10 cellular contexts compared by ENCODE assay signal in genomic region chr22:45316796-45317526, GRCh38. TPM values are rescaled to one million over a fixed set of nuclear protein-coding genes. Genes with fewer than 3 reads are reported as not detected.
A peak's percentile ranks its signal among the peaks of the same experiment; 100 is the strongest.
DNase-seq lines count a peak whose midpoint lies in the region; ATAC-seq and TF ChIP-seq lines count a peak whose summit lies in the region.
"Had no signal": no experiment of that assay in that cellular context is flagged by ENCODE, and none has a peak within 500 bp of the region (broad histone marks: within the 10 kb centered on the region; RNA-seq: fewer than 3 reads in every experiment).

No MANE protein-coding gene starts in this region.

- H3K27ac Mint-ChIP-seq in activated CD8-positive, alpha-beta T cell treated with anti-CD3 and anti-CD28 coated beads for 36 hours = peak overlapping the region; percentile 97

- H3K27me3 ChIP-seq in HL-60 (ENCODE audit: insufficient read depth, poor library complexity, severe bottlenecking) (no peaks in the 10 kb centered on the region), right atrium auricular region (no peaks in the 10 kb centered on the region)

- H3K27ac ChIP-seq in HL-60 (replicated peaks) (peak overlapping the region; percentile 64), right atrium auricular region (peak overlapping the region; percentile 84), skin epidermis (peak overlapping the region in 17 of 21 experiments; percentile 15 to 87 (median 77))

- intact Hi-C loops in activated CD8-positive, alpha-beta T cell treated with anti-CD3 and anti-CD28 coated beads for 36 hours (cut with micrococcal nuclease) = no loop called here

- H3K9me3 Mint-ChIP-seq in activated CD8-positive, alpha-beta T cell treated with anti-CD3 and anti-CD28 coated beads for 36 hours = no peaks in the 10 kb centered on the region
- H3K9me3 Mint-ChIP-seq: neural crest cell had no signal

- DNase-seq in HL-60 (ENCODE audit: low read depth in 1 of 2, low spot score in 1 of 2) (peak in 1 of 2 experiments; percentile 42), right atrium auricular region (ENCODE audit: low spot score) (no peak), NCI-H345 treated with DMSO at 0.1 percent for 48 hours (lab: John Stamatoyannopoulos, UW; ENCODE audit: unreplicated experiment) (no peak), 8988T (no peak), GF-D8 (lab: John Stamatoyannopoulos, UW) (no peak), NCI-H2227 treated with DMSO at 0.1 percent for 48 hours (lab: John Stamatoyannopoulos, UW) (no peak)
- no peak for DNase-seq in activated CD8-positive, alpha-beta T cell treated with anti-CD3 and anti-CD28 coated beads for 36 hours
- DNase-seq: NCI-H1048 had no signal

- no peak for ATAC-seq in activated CD8-positive, alpha-beta T cell treated with anti-CD3 and anti-CD28 coated beads for 36 hours

- TF ChIP-seq CTCF in HL-60 (IDR thresholded peaks at IDR 0.05; ENCODE audit: insufficient read depth, low read length) (no peak), right atrium auricular region (IDR thresholded peaks at IDR 0.05) (no peak)
- TF ChIP-seq CTCF in activated CD8-positive, alpha-beta T cell treated with anti-CD3 and anti-CD28 coated beads for 36 hours (IDR thresholded peaks at IDR 0.05) = no peak

- no peaks in the 10 kb centered on the region for H3K36me3 ChIP-seq in right atrium auricular region

- H3K4me1 Mint-ChIP-seq in activated CD8-positive, alpha-beta T cell treated with anti-CD3 and anti-CD28 coated beads for 36 hours (ENCODE audit: low read depth) = peaks cover 76% of the 10 kb centered on the region

- H3K27me3 Mint-ChIP-seq in activated CD8-positive, alpha-beta T cell treated with anti-CD3 and anti-CD28 coated beads for 36 hours = no peaks in the 10 kb centered on the region

- H3K4me1 ChIP-seq in right atrium auricular region = peaks cover 0 to 61% of the 10 kb centered on the region in 2 donors

- CTCF ChIA-PET in activated CD8-positive, alpha-beta T cell treated with anti-CD3 and anti-CD28 coated beads for 36 hours (lab: Charles Lee) = no interaction called here

- POLR2A ChIA-PET in activated CD8-positive, alpha-beta T cell treated with anti-CD3 and anti-CD28 coated beads for 36 hours (lab: Charles Lee) = interaction anchor here (1.5 to 2.0 kb wide), 2 partner anchors 96 to 153 kb away, joined by 5 to 6 read pairs; partner anchors contain the start of genes NUP50, RIBC2 and SMC1B

- peaks cover 5% of the 10 kb centered on the region for H3K36me3 Mint-ChIP-seq in activated CD8-positive, alpha-beta T cell treated with anti-CD3 and anti-CD28 coated beads for 36 hours (ENCODE audit: low read depth)

- no peak overlapping the region for H3K4me3 Mint-ChIP-seq in activated CD8-positive, alpha-beta T cell treated with anti-CD3 and anti-CD28 coated beads for 36 hours
- H3K4me3 Mint-ChIP-seq: neural crest cell had no signal

- no peaks in the 10 kb centered on the region for H3K9me3 ChIP-seq in right atrium auricular region

- H3K4me3 ChIP-seq in HL-60 (replicated peaks; ENCODE audit: insufficient read depth, low read length) (no peak overlapping the region), right atrium auricular region (peak overlapping the region in 1 of 2 donors; percentile 11), skin epidermis (no peak overlapping the region)

RNA-seq across cellular contexts. Expression of gene FAM118A, which starts 7.2 kb away (rescaled TPM):
- 10 to 100 TPM; 30.6 to 32.4 TPM for total RNA-seq in activated CD8-positive, alpha-beta T cell treated with anti-CD3 and anti-CD28 coated beads for 36 hours
- 10 to 100 TPM; 11.6 to 12.4 TPM for total RNA-seq in right atrium auricular region

RNA-seq across cellular contexts. Expression of gene UPK3A, which starts 32.2 kb away (rescaled TPM):
- total RNA-seq in activated CD8-positive, alpha-beta T cell treated with anti-CD3 and anti-CD28 coated beads for 36 hours = not detected
- not detected for total RNA-seq in right atrium auricular region
- total RNA-seq: neural crest cell had no signal
